1 cellular context compared by ENCODE assay signal in the genomic region with DNA sequence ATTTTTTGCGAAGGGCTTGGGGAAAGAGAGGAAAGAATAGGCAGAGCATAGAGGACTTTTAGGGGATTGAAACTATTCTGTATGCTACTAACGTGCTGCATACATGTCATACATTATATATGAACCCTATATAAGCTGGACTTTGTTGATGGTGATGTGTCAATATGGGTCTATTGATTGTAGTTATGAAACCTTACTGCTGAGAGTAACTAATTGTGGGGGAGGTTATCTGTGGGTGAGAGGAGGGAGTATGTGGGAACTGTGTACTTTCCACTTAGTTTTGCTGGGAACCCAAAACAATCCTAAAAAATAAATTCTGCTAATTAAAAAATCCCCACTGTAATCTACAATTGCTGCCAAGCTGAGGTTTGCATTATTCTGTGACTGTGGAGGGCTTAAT.
TF ChIP-seq lines count a peak whose summit lies in the region.

No MANE protein-coding gene starts in this region.

TF ChIP-seq in liver, 16 proteins besides CTCF, POLR2A, EP300 and RAD21:
- TF ChIP-seq, protein P1, sequence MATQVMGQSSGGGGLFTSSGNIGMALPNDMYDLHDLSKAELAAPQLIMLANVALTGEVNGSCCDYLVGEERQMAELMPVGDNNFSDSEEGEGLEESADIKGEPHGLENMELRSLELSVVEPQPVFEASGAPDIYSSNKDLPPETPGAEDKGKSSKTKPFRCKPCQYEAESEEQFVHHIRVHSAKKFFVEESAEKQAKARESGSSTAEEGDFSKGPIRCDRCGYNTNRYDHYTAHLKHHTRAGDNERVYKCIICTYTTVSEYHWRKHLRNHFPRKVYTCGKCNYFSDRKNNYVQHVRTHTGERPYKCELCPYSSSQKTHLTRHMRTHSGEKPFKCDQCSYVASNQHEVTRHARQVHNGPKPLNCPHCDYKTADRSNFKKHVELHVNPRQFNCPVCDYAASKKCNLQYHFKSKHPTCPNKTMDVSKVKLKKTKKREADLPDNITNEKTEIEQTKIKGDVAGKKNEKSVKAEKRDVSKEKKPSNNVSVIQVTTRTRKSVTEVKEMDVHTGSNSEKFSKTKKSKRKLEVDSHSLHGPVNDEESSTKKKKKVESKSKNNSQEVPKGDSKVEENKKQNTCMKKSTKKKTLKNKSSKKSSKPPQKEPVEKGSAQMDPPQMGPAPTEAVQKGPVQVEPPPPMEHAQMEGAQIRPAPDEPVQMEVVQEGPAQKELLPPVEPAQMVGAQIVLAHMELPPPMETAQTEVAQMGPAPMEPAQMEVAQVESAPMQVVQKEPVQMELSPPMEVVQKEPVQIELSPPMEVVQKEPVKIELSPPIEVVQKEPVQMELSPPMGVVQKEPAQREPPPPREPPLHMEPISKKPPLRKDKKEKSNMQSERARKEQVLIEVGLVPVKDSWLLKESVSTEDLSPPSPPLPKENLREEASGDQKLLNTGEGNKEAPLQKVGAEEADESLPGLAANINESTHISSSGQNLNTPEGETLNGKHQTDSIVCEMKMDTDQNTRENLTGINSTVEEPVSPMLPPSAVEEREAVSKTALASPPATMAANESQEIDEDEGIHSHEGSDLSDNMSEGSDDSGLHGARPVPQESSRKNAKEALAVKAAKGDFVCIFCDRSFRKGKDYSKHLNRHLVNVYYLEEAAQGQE (IDR thresholded peaks at IDR 0.05): no peak
- TF ChIP-seq GABPA (IDR thresholded peaks at IDR 0.05 in 1 of 2, conservative IDR thresholded peaks at IDR 0.05 in 1 of 2): no peak
- TF ChIP-seq JUND (IDR thresholded peaks at IDR 0.05): no peak
- TF ChIP-seq HNF4A (conservative IDR thresholded peaks at IDR 0.05): peak; percentile 31 to 58
- TF ChIP-seq EGR1 (IDR thresholded peaks at IDR 0.05; ENCODE audit: low read depth in 2 of 2): peak in 1 of 2 donors; percentile 26
- no peak for TF ChIP-seq ATF3 (IDR thresholded peaks at IDR 0.05)
- peak; percentile 35 for TF ChIP-seq FOXA1 (IDR thresholded peaks at IDR 0.05)
- peak; percentile 81 for TF ChIP-seq FOXA2 (IDR thresholded peaks at IDR 0.05)
- peak; percentile 38 for TF ChIP-seq SP1 (IDR thresholded peaks at IDR 0.05)
- TF ChIP-seq NR2F2 (IDR thresholded peaks at IDR 0.05): no peak
- no peak for TF ChIP-seq YY1 (IDR thresholded peaks at IDR 0.05)
- no peak for TF ChIP-seq TAF1 (conservative IDR thresholded peaks at IDR 0.05)
- peak; percentile 32 for TF ChIP-seq HNF4G (IDR thresholded peaks at IDR 0.05)
- peak; percentile 50 for TF ChIP-seq ZBTB33 (IDR thresholded peaks at IDR 0.05)
- peak; percentile 3 to 48 for TF ChIP-seq RXRA (IDR thresholded peaks at IDR 0.05)
- TF ChIP-seq MAX (IDR thresholded peaks at IDR 0.05): peak; percentile 8
